ENCODE assay signal across 11 cellular contexts in the genomic region with DNA sequence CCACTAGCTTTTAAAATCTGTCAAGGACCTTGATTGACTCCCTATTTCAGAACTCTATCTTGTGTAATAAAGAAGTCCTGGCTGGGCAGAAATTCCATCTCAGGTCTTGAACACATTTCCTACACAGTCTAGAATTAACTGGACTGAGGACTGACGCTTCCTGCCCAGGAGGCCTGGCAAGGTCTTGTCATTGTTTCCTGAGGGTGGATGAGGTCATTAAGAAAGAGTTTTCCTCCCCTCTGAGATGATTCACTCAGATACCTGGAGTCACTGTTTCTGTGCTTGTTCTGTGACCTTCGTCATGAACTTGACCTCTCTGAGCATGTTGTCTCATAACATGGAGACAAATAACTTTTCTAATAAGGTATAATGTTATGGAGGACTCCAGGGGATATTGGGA. TPM values are rescaled to one million over a fixed set of nuclear protein-coding genes. Genes with fewer than 3 reads are reported as not detected.
DNase-seq lines count a peak whose midpoint lies in the region; ATAC-seq and TF ChIP-seq lines count a peak whose summit lies in the region.
"Had no signal": no experiment of that assay in that cellular context is flagged by ENCODE, and none has a peak within 500 bp of the region (broad histone marks: within the 10 kb centered on the region; RNA-seq: fewer than 3 reads in every experiment).

No MANE protein-coding gene starts in this region.

- H4K20me1 ChIP-seq in SK-N-SH (ENCODE audit: insufficient read depth): no peaks in the 10 kb centered on the region

- H3K27ac ChIP-seq in SK-N-SH (ENCODE audit: low read depth in 2 of 2, low read length in 1 of 2) (peak overlapping the region in 1 of 2 experiments; percentile 50; a peak in 2 of 4 replicates), foreskin keratinocyte (peak overlapping the region; percentile 75), subcutaneous abdominal adipose tissue (ENCODE audit: low read depth, low read length) (peak overlapping the region; percentile 51)

- H3K9me3 Mint-ChIP-seq in activated naive CD4-positive, alpha-beta T cell treated with anti-CD3 and anti-CD28 coated beads, Interleukin-2, amount 50 U/mL, for 72 hours: no peaks in the 10 kb centered on the region
- H3K9me3 Mint-ChIP-seq: brain; neural crest cell; stimulated activated memory B cell treated with anti-CD40 and anti-IgM and Interleukin-4, amounts not matched to agents 10 μg/mL and 1 μg/mL and 100 μg/mL, for 72 hours had no signal

- H3K27me3 ChIP-seq in SK-N-SH (ENCODE audit: insufficient read depth) (no peaks in the 10 kb centered on the region), foreskin keratinocyte (no peaks in the 10 kb centered on the region), subcutaneous abdominal adipose tissue (ENCODE audit: control insufficient read depth in 5 of 5, insufficient read depth in 4 of 5, low read length in 5 of 5) (no peaks in the 10 kb centered on the region)

- CTCF ChIA-PET in SK-N-SH (lab: Yijun Ruan, JAX): interaction anchor here (0.6 to 9.4 kb wide), 20 partner anchors 9 to 429 kb away, joined by 3 to 109 read pairs (median 4); a partner anchor contains a TSS

- H2AFZ ChIP-seq in SK-N-SH (ENCODE audit: low read depth): no peak overlapping the region

- no peak for TF ChIP-seq EP300 in SK-N-SH (IDR thresholded peaks at IDR 0.05; ENCODE audit: borderline replicate concordance in 1 of 2, low read depth in 1 of 2, low read length in 1 of 2)

- TF ChIP-seq CTCF in SK-N-SH (IDR thresholded peaks at IDR 0.05) (no peak), foreskin keratinocyte (conservative IDR thresholded peaks at IDR 0.05) (no peak)

- no peak for DNase-seq in activated naive CD4-positive, alpha-beta T cell treated with anti-CD3 and anti-CD28 coated beads, Interleukin-2, amount 50 U/mL, for 72 hours (ENCODE audit: low spot score in 2 of 2)
- no peak for DNase-seq in activated naive CD4-positive, alpha-beta T cell treated with anti-CD3 and anti-CD28 coated beads, Interleukin-2, amount 50 U/mL, for 16 hours
- no peak for DNase-seq in SK-N-SH
- DNase-seq in foreskin keratinocyte: peak; percentile 82 to 95
- DNase-seq in C1 segment of cervical spinal cord (lab: John Stamatoyannopoulos, UW): no peak

- peak overlapping the region in 1 of 2 donors; percentile 57 for H3K27ac Mint-ChIP-seq in activated naive CD4-positive, alpha-beta T cell treated with anti-CD3 and anti-CD28 coated beads, Interleukin-2, amount 50 U/mL, for 72 hours
- H3K27ac Mint-ChIP-seq: stimulated activated memory B cell treated with anti-CD40 and anti-IgM and Interleukin-4, amounts not matched to agents 10 μg/mL and 1 μg/mL and 100 μg/mL, for 72 hours had no signal

- ATAC-seq in activated naive CD4-positive, alpha-beta T cell treated with anti-CD3 and anti-CD28 coated beads, Interleukin-2, amount 50 U/mL, for 72 hours: peak; percentile 50 to 75
- ATAC-seq in foreskin keratinocyte (peak; percentile 79), HG02981 (IDR thresholded peaks at IDR 0.05; ENCODE audit: unreplicated experiment) (no peak), GM18502 (IDR thresholded peaks at IDR 0.05; ENCODE audit: poor library complexity, unreplicated experiment) (no peak)

- peaks cover 29 to 46% of the 10 kb centered on the region in 2 experiments for H3K36me3 ChIP-seq in SK-N-SH (replicated peaks in 1 of 2; ENCODE audit: control insufficient read depth in 1 of 2, insufficient read depth in 2 of 2, low read length in 1 of 2)
- H3K36me3 ChIP-seq in subcutaneous abdominal adipose tissue (ENCODE audit: control insufficient read depth in 5 of 5, insufficient read depth in 5 of 5, low read length in 5 of 5): peaks cover 14 to 42% (median 27%) of the 10 kb centered on the region in 5 donors

- no peak for TF ChIP-seq RAD21 in SK-N-SH (IDR thresholded peaks at IDR 0.05; ENCODE audit: low read length)

- POLR2A ChIA-PET in SK-N-SH (lab: Yijun Ruan, JAX): no interaction called here

- H3K4me2 ChIP-seq in SK-N-SH: no peak overlapping the region

- no peaks in the 10 kb centered on the region for H3K9me2 ChIP-seq in SK-N-SH

- no peak overlapping the region for H3K4me3 ChIP-seq in SK-N-SH (ENCODE audit: low read depth in 2 of 2, low read length in 1 of 2)
- H3K4me3 ChIP-seq in subcutaneous abdominal adipose tissue (ENCODE audit: low read depth in 1 of 5, low read length in 5 of 5): no peak overlapping the region

- H3K9ac ChIP-seq in SK-N-SH (no peak overlapping the region), subcutaneous abdominal adipose tissue (ENCODE audit: low read length in 5 of 5) (peak overlapping the region in 1 of 5 donors; percentile 14)

- WGBS in SK-N-SH (ENCODE audit: low lambda C conversion rate): 52% methylated on average over 2 of the region's 2 CpGs

- H3K79me2 ChIP-seq in SK-N-SH (ENCODE audit: insufficient read depth): peaks cover 30% of the 10 kb centered on the region

- H3K4me1 ChIP-seq in SK-N-SH (ENCODE audit: control insufficient read depth in 1 of 2, insufficient read depth in 2 of 2, low read depth in 1 of 2, low read length in 1 of 2) (peaks cover 3% of the 10 kb centered on the region in 2 experiments; a peak in 3 of 4 replicates), foreskin keratinocyte (peaks cover 6% of the 10 kb centered on the region), subcutaneous abdominal adipose tissue (ENCODE audit: control insufficient read depth in 5 of 5, insufficient read depth in 5 of 5, low read length in 5 of 5) (peaks cover 0 to 29% (median 18%) of the 10 kb centered on the region in 5 donors)

- peaks cover 5 to 52% of the 10 kb centered on the region in 2 donors for H3K36me3 Mint-ChIP-seq in activated naive CD4-positive, alpha-beta T cell treated with anti-CD3 and anti-CD28 coated beads, Interleukin-2, amount 50 U/mL, for 72 hours

- H3F3A ChIP-seq in SK-N-SH (replicated peaks; ENCODE audit: insufficient read depth): peaks cover 12% of the 10 kb centered on the region

- H3K9me3 ChIP-seq in SK-N-SH (no peaks in the 10 kb centered on the region), subcutaneous abdominal adipose tissue (ENCODE audit: control insufficient read depth in 5 of 5, low read length in 5 of 5) (no peaks in the 10 kb centered on the region)

TF ChIP-seq in SK-N-SH, 30 proteins besides CTCF, POLR2A, EP300 and RAD21:
- TF ChIP-seq JUND (IDR thresholded peaks at IDR 0.05) (peak; percentile 15; the same call in 1 of the 2 replicates), TCF12 (IDR thresholded peaks at IDR 0.05) (peak; percentile 18; the same call in 1 of the 2 replicates)
- TF ChIP-seq, protein P1, sequence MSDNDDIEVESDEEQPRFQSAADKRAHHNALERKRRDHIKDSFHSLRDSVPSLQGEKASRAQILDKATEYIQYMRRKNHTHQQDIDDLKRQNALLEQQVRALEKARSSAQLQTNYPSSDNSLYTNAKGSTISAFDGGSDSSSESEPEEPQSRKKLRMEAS (IDR thresholded peaks at IDR 0.05; ENCODE audit: low read depth): no peak
- TF ChIP-seq, protein P2, sequence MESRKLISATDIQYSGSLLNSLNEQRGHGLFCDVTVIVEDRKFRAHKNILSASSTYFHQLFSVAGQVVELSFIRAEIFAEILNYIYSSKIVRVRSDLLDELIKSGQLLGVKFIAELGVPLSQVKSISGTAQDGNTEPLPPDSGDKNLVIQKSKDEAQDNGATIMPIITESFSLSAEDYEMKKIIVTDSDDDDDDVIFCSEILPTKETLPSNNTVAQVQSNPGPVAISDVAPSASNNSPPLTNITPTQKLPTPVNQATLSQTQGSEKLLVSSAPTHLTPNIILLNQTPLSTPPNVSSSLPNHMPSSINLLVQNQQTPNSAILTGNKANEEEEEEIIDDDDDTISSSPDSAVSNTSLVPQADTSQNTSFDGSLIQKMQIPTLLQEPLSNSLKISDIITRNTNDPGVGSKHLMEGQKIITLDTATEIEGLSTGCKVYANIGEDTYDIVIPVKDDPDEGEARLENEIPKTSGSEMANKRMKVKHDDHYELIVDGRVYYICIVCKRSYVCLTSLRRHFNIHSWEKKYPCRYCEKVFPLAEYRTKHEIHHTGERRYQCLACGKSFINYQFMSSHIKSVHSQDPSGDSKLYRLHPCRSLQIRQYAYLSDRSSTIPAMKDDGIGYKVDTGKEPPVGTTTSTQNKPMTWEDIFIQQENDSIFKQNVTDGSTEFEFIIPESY (IDR thresholded peaks at IDR 0.05; ENCODE audit: borderline replicate concordance, low read depth): no peak
TF ChIP-seq in SK-N-SH: peak in this region for 2.

RNA-seq across cellular contexts. Expression of a gene that starts 10.0 kb away (rescaled TPM):
- 10 to 100 TPM; 50.2 to 56.8 TPM for total RNA-seq in activated naive CD4-positive, alpha-beta T cell treated with anti-CD3 and anti-CD28 coated beads, Interleukin-2, amount 50 U/mL, for 72 hours
- polyA plus RNA-seq in SK-N-SH (2012; rRNA removed) (9.8 and 12.6 TPM in 2 replicates), foreskin keratinocyte (24.6 and 29.9 TPM in 2 replicates)
- 10.3 and 13.1 TPM in 2 replicates for polyA plus RNA-seq in SK-N-SH (2012; cell fraction: cytosol; rRNA removed)
- 8.4 and 15.9 TPM in 2 replicates for polyA plus RNA-seq in SK-N-SH (2012; cell fraction: nucleus; rRNA removed)
- total RNA-seq in foreskin keratinocyte: 61.9 and 64.3 TPM in 2 replicates

Comparison
In these comparisons a context has a peak if more than half of its experiments do, and no peak if none do; other contexts are left out.
1. ATAC-seq: peak in activated naive CD4-positive, alpha-beta T cell treated with anti-CD3 and anti-CD28 coated beads, Interleukin-2, amount 50 U/mL, for 72 hours (2 of 2) and foreskin keratinocyte (single experiment); none in HG02981 (single experiment) and GM18502 (single experiment).
2. DNase-seq: peak in foreskin keratinocyte (2 of 2); none in activated naive CD4-positive, alpha-beta T cell treated with anti-CD3 and anti-CD28 coated beads, Interleukin-2, amount 50 U/mL, for 72 hours (0 of 2), activated naive CD4-positive, alpha-beta T cell treated with anti-CD3 and anti-CD28 coated beads, Interleukin-2, amount 50 U/mL, for 16 hours (single experiment), SK-N-SH (single experiment) and C1 segment of cervical spinal cord (0 of 14).